11 cellular contexts compared by ENCODE assay signal in the genomic region with DNA sequence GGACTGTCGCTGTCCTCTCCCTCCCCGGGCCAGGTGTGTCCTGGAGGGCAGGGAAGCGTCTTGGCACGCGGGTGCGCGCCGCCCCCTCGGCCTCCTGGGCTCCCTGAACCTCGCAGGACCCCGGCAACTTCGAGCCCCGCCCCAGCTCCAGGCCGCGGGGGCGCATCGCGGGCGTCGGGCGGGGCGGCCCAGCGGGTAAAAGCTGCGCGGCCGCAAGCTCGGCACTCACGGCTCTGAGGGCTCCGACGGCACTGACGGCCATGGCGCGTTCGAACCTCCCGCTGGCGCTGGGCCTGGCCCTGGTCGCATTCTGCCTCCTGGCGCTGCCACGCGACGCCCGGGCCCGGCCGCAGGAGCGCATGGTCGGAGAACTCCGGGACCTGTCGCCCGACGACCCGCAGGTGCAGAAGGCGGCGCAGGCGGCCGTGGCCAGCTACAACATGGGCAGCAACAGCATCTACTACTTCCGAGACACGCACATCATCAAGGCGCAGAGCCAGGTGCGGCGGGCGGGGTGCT. TPM values are rescaled to one million over a fixed set of nuclear protein-coding genes. Genes with fewer than 3 reads are reported as not detected.
A peak's percentile ranks its signal among the peaks of the same experiment; 100 is the strongest.
DNase-seq lines count a peak whose midpoint lies in the region; ATAC-seq, FAIRE-seq and TF ChIP-seq lines count a peak whose summit lies in the region.
"Had no signal": no experiment of that assay in that cellular context is flagged by ENCODE, and none has a peak within 500 bp of the region (broad histone marks: within the 10 kb centered on the region; RNA-seq: fewer than 3 reads in every experiment).

A gene with protein sequence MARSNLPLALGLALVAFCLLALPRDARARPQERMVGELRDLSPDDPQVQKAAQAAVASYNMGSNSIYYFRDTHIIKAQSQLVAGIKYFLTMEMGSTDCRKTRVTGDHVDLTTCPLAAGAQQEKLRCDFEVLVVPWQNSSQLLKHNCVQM (plus strand): TSS at position 224 of the 519 bp plus-strand sequence. CDS start 37 bp downstream, at position 261.

- CTCF ChIA-PET in CD8-positive, alpha-beta T cell (lab: Charles Lee) = interaction anchor here (0.9 to 1.2 kb wide), 2 partner anchors 11 to 36 kb away, joined by 3 read pairs; no protein-coding TSS in a partner anchor

- POLR2A ChIA-PET in CD8-positive, alpha-beta T cell (lab: Charles Lee) = no interaction called here

- intact Hi-C loops in CD8-positive, alpha-beta T cell (cut with DNase I, micrococcal nuclease) = no loop called here
- intact Hi-C loops in ovary (cut with DNase I) = no loop called here

- H3K9me3 ChIP-seq in CD8-positive, alpha-beta T cell (ENCODE audit: low read length) = no peaks in the 10 kb centered on the region
- H3K9me3 ChIP-seq in ovary = no peaks in the 10 kb centered on the region

- peaks cover 3% of the 10 kb centered on the region for H3K4me1 Mint-ChIP-seq in CD8-positive, alpha-beta T cell (ENCODE audit: low read depth)
- H3K4me1 Mint-ChIP-seq: brain had no signal

- no peak within 1 kb of the TSS for H3K27ac ChIP-seq in CD8-positive, alpha-beta T cell (ENCODE audit: low read depth, low read length)
- no peak within 1 kb of the TSS for H3K27ac ChIP-seq in ovary

- H3K4me3 ChIP-seq in CD8-positive, alpha-beta T cell (ENCODE audit: low read depth, low read length) = no peak within 1 kb of the TSS
- H3K4me3 ChIP-seq in epithelial cell of proximal tubule (ENCODE audit: low read depth, low read length) (no peak within 1 kb of the TSS), ovary (peak within 1 kb of the TSS; percentile 32)

- peak within 1 kb of the TSS; percentile 18 for H3K4me3 Mint-ChIP-seq in CD8-positive, alpha-beta T cell
- H3K4me3 Mint-ChIP-seq: brain had no signal

- no peaks in the 10 kb centered on the region for H3K9me3 Mint-ChIP-seq in CD8-positive, alpha-beta T cell
- H3K9me3 Mint-ChIP-seq: brain had no signal

- H3K4me1 ChIP-seq in CD8-positive, alpha-beta T cell (ENCODE audit: insufficient read depth, low read length) = peaks cover 4% of the 10 kb centered on the region
- no peaks in the 10 kb centered on the region for H3K4me1 ChIP-seq in ovary (ENCODE audit: insufficient read depth)

- TF ChIP-seq CTCF in CD8-positive, alpha-beta T cell (IDR thresholded peaks at IDR 0.05) = no peak
- no peak for TF ChIP-seq CTCF in epithelial cell of proximal tubule (conservative IDR thresholded peaks at IDR 0.05; ENCODE audit: low read depth, low read length)
- TF ChIP-seq CTCF in ovary (IDR thresholded peaks at IDR 0.05) = no peak
- TF ChIP-seq CTCF in omental fat pad (IDR thresholded peaks at IDR 0.05) = no peak

- H3K36me3 Mint-ChIP-seq in CD8-positive, alpha-beta T cell = no peaks in the 10 kb centered on the region
- H3K36me3 Mint-ChIP-seq: brain had no signal

- no peak within 1 kb of the TSS for H3K27ac Mint-ChIP-seq in CD8-positive, alpha-beta T cell
- H3K27ac Mint-ChIP-seq: brain had no signal

- TF ChIP-seq POLR2A in ovary (IDR thresholded peaks at IDR 0.05) = no peak

- WGBS in ovary, 3 donors = 5 to 14% (median 6%) methylated on average over 33 to 61 of the region's 61 CpGs

- DNase-seq in CD8-positive, alpha-beta T cell = no peak
- DNase-seq in HTR-8/SVneo (ENCODE audit: insufficient read length, low spot score) = no peak
- DNase-seq in epithelial cell of proximal tubule (ENCODE audit: low read depth) = no peak
- DNase-seq in ovary = no peak
- DNase-seq in NCI-H524 (lab: John Stamatoyannopoulos, UW) = no peak
- no peak for DNase-seq in COLO829 (ENCODE audit: low spot score)
- DNase-seq in omental fat pad (ENCODE audit: low spot score) = no peak
- DNase-seq in mucosa of gallbladder (ENCODE audit: low spot score) = no peak

- peaks cover 14% of the 10 kb centered on the region for H3K27me3 ChIP-seq in CD8-positive, alpha-beta T cell (ENCODE audit: insufficient read depth, low read length)
- no peaks in the 10 kb centered on the region for H3K27me3 ChIP-seq in ovary

- no peak for TF ChIP-seq EP300 in ovary (IDR thresholded peaks at IDR 0.05)

- no peaks in the 10 kb centered on the region for H3K36me3 ChIP-seq in CD8-positive, alpha-beta T cell (ENCODE audit: insufficient read depth, low read length)
- no peaks in the 10 kb centered on the region for H3K36me3 ChIP-seq in ovary

- peaks cover 12% of the 10 kb centered on the region for H3K27me3 Mint-ChIP-seq in CD8-positive, alpha-beta T cell (ENCODE audit: low read depth)

- peak; percentile 20 for FAIRE-seq in HTR-8/SVneo (lab: Jason Lieb, UNC)
- FAIRE-seq: D721Med had no signal

- ATAC-seq in CD8-positive, alpha-beta T cell = no peak
- ATAC-seq in omental fat pad (ENCODE audit: low FRiP score) = no peak

RNA-seq across cellular contexts. Expression of the gene that starts here (rescaled TPM):
- not detected for total RNA-seq in CD8-positive, alpha-beta T cell
- total RNA-seq in epithelial cell of proximal tubule (53.4 and 89.1 TPM in 2 replicates), ovary (10 to 100 TPM in 1 of 7 donors, under 1 TPM in 4, not detected in 2; 0.32 to 25.4 (median 0.84) TPM), omental fat pad (1 to 10 TPM in 2 of 4 donors, not detected in 2; 1.6 to 6.2 TPM), mucosa of gallbladder (1.0 TPM)
- under 1 TPM in 1 of 2 donors, not detected in 1; 0.30 TPM for polyA plus RNA-seq in ovary
- total RNA-seq: LHCN-M2 had no signal
